ENCODE assay signal across 13 cellular contexts in the genomic region with DNA sequence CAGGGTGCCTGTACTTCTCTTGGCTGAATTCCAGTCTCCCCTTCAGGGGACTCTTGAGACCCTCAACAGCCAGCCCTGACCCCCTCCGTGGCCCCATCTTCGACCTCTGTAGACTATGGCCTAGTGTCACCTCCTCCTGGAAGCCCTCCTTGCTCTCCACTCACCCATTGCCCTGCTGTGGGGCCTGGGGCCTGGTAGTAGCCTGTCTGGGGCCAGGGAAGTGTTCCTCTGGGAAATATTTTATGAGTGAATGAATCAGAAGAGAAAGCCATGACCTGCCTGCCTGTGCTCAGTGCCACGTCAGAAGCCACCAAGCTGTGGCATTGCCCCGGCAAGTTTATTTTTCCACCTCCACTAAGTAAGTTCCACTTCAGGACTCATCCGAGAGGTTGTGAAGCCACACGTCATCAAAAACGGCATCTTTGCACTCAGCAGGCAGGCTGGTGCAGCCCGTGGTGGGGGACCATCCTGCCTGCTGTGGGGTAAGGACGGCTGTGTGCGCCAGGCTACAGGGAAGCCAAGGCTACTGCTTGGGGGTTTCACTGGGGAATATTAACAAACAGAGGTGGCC. TPM values are rescaled to one million over a fixed set of nuclear protein-coding genes. Genes with fewer than 3 reads are reported as not detected.
A peak's percentile ranks its signal among the peaks of the same experiment; 100 is the strongest.
DNase-seq lines count a peak whose midpoint lies in the region; ATAC-seq, FAIRE-seq and TF ChIP-seq lines count a peak whose summit lies in the region.
"Had no signal": no experiment of that assay in that cellular context is flagged by ENCODE, and none has a peak within 500 bp of the region (broad histone marks: within the 10 kb centered on the region; RNA-seq: fewer than 3 reads in every experiment).

No MANE protein-coding gene starts in this region.

- 55 to 68% methylated on average over 10 of the region's 10 CpGs for WGBS in pancreas, 2 donors

- DNase-seq in AG08395 (ENCODE audit: low spot score) = peak; percentile 63
- no peak for DNase-seq in WERI-Rb-1
- peak; percentile 67 for DNase-seq in fibroblast of peridontal ligament (ENCODE audit: extremely low read depth)
- peak in 3 of 6 donors; percentile 23 to 56 (median 34) for DNase-seq in pancreas
- DNase-seq in germinal center (ENCODE audit: low spot score) = no peak
- DNase-seq in cerebellum (ENCODE audit: low spot score) = no peak
- DNase-seq in stimulated activated CD4-positive, alpha-beta T cell treated with anti-CD3 and anti-CD28 coated beads, Interleukin-15, amount 100 ng/mL, for 24 hours = no peak
- DNase-seq: activated CD4-positive, alpha-beta T cell treated with anti-CD3 and anti-CD28 coated beads for 1 hour; activated naive CD8-positive, alpha-beta T cell treated with anti-CD3 and anti-CD28 coated beads, Interleukin-2, amount 10 ng/mL, durations not matched to agents 7 days and 5 days; CD4-positive, CD25-positive, alpha-beta regulatory T cell had no signal

- FAIRE-seq in pancreas (lab: Jason Lieb, UNC) = no peak
- FAIRE-seq: GM12892 had no signal

- ATAC-seq in pancreas (peak in 1 of 4 donors; percentile 0), GM18505 (IDR thresholded peaks at IDR 0.05; ENCODE audit: unreplicated experiment) (no peak)

- intact Hi-C loops in pancreas (cut with DNase I) = no loop called here

- H3K36me3 ChIP-seq in WERI-Rb-1 = no peaks in the 10 kb centered on the region; the same call in 1 of the 2 replicates
- peaks cover 0 to 22% (median 21%) of the 10 kb centered on the region in 3 donors for H3K36me3 ChIP-seq in pancreas

- no peak for TF ChIP-seq CTCF in WERI-Rb-1 (IDR thresholded peaks at IDR 0.05; ENCODE audit: low read depth, low read length)
- TF ChIP-seq CTCF in pancreas (IDR thresholded peaks at IDR 0.05) = no peak

- no peak overlapping the region for H3K4me3 ChIP-seq in WERI-Rb-1 (ENCODE audit: low read depth, low read length)
- no peak overlapping the region for H3K4me3 ChIP-seq in pancreas

- peaks cover 58 to 66% (median 66%) of the 10 kb centered on the region in 3 donors for H3K4me1 ChIP-seq in pancreas
- H3K4me1 ChIP-seq: parathyroid adenoma had no signal

- no peak for TF ChIP-seq POLR2A in GM18505 (IDR thresholded peaks at IDR 0.05; ENCODE audit: borderline replicate concordance, extremely low read depth, insufficient read depth, insufficient read length)

- H3K27me3 ChIP-seq in WERI-Rb-1 (ENCODE audit: insufficient read depth, low read depth, severe bottlenecking) (no peaks in the 10 kb centered on the region), pancreas (no peaks in the 10 kb centered on the region)

- no peaks in the 10 kb centered on the region for H3K9me3 ChIP-seq in WERI-Rb-1 (ENCODE audit: severe bottlenecking)
- no peaks in the 10 kb centered on the region for H3K9me3 ChIP-seq in pancreas

- H3K27ac ChIP-seq in WERI-Rb-1 = peak overlapping the region; percentile 33
- peak overlapping the region; percentile 69 to 97 (median 86) for H3K27ac ChIP-seq in pancreas
- H3K27ac ChIP-seq: parathyroid adenoma had no signal

RNA-seq across cellular contexts. Expression of gene PPARA, which starts 59.6 kb away (rescaled TPM):
- 10 to 100 TPM; 13.8 to 24.5 (median 16.2) TPM for total RNA-seq in pancreas
- polyA plus RNA-seq in pancreas = 1 to 10 TPM; 4.1 to 6.1 TPM
- total RNA-seq in cerebellum = 9.1 TPM

Comparison
In these comparisons a context has a peak if more than half of its experiments do, and no peak if none do; other contexts are left out.
1. DNase-seq: peak in AG08395 (single experiment) and fibroblast of peridontal ligament (single experiment); none in WERI-Rb-1 (single experiment), germinal center (single experiment), cerebellum (single experiment) and stimulated activated CD4-positive, alpha-beta T cell treated with anti-CD3 and anti-CD28 coated beads, Interleukin-15, amount 100 ng/mL, for 24 hours (single experiment).